Comparison of ENCODE assay signal across 8 cellular contexts in the genomic region with DNA sequence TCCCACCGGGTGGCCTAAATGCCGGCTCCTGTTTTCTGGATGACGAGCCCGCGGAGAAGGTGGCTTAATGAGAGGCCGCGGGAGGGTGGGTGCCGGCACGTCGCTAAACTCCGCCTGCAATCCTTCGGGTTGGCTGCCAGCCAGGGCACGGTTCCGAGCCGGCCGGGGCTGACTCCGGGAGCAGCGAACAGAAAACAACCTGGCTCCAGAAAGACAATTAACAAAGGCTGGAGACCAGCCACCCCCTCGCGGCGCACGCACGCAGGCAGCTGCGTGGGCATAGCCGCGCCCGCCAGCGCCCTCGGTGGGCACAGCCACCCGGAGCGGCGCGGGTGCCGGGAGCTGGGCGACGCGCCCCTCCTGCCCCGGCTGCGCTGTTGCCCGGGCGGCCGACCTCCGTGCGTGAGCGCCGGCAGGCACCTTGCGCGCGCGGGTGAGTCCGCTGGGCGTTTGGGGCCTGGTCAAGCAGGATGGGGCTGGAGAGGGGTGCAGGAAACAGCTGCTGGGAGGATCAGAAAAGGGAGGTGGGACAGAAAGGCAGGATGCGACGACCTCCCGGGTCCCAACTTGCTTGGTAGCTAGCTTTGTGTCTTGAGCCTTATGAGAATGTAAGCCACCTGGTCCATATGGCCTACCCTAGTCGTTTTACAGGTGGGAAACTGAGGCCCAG. TPM values are rescaled to one million over a fixed set of nuclear protein-coding genes. Genes with fewer than 3 reads are reported as not detected.
DNase-seq lines count a peak whose midpoint lies in the region; ATAC-seq and TF ChIP-seq lines count a peak whose summit lies in the region.

A gene with protein sequence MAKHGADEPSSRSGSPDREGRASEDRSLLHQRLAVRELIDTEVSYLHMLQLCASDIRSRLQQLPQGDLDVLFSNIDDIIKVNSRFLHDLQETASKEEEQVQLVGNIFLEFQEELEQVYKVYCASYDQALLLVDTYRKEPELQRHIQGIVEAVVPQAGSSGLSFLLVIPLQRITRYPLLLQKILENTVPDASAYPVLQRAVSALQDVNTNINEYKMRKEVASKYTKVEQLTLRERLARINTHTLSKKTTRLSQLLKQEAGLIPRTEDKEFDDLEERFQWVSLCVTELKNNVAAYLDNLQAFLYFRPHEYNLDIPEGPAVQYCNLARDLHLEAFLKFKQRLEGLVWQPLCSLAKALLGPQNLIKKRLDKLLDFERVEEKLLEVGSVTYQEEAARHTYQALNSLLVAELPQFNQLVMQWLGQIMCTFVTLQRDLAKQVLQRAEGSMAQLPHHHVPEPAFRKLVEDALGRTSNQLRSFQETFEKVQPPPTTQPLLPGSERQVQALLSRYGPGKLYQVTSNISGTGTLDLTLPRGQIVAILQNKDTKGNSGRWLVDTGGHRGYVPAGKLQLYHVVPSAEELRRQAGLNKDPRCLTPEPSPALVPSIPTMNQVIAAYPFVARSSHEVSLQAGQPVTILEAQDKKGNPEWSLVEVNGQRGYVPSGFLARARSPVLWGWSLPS (plus strand): TSS at position 307 of the 670 bp plus-strand sequence. CDS start 16,272 bp downstream, outside the sequence.

- peak within 1 kb of the TSS; percentile 35 for H3K4me3 ChIP-seq in CD8-positive, alpha-beta T cell (ENCODE audit: low read depth, low read length)
- H3K4me3 ChIP-seq in WERI-Rb-1 (ENCODE audit: low read depth, low read length) (peak within 1 kb of the TSS; percentile 54), kidney epithelial cell (ENCODE audit: low read depth, low read length) (peak within 1 kb of the TSS; percentile 41), smooth muscle cell (peak within 1 kb of the TSS; percentile 64)

- H3K27me3 ChIP-seq in CD8-positive, alpha-beta T cell (ENCODE audit: insufficient read depth, low read length), result no peaks in the 10 kb centered on the region
- no peaks in the 10 kb centered on the region for H3K27me3 ChIP-seq in WERI-Rb-1 (ENCODE audit: insufficient read depth, low read depth, severe bottlenecking)
- H3K27me3 ChIP-seq in kidney epithelial cell (ENCODE audit: control insufficient read depth, insufficient read depth, low read length), result no peaks in the 10 kb centered on the region
- H3K27me3 ChIP-seq in smooth muscle cell (ENCODE audit: low read depth), result peaks cover 14% of the 10 kb centered on the region

- H3K9me3 ChIP-seq in CD8-positive, alpha-beta T cell (ENCODE audit: low read length), result no peaks in the 10 kb centered on the region
- H3K9me3 ChIP-seq in WERI-Rb-1 (ENCODE audit: severe bottlenecking), result no peaks in the 10 kb centered on the region
- H3K9me3 ChIP-seq in smooth muscle cell (replicated peaks; ENCODE audit: low read depth), result no peaks in the 10 kb centered on the region

- H3K4me2 ChIP-seq in smooth muscle cell, result peak within 1 kb of the TSS; percentile 95

- peak; percentile 10 to 70 (median 40) for DNase-seq in CD8-positive, alpha-beta T cell
- peak; percentile 83 for DNase-seq in LoVo (ENCODE audit: low spot score)
- DNase-seq in WERI-Rb-1, result peak; percentile 64
- DNase-seq in cerebellum (ENCODE audit: low spot score), result peak; percentile 84
- no peak for DNase-seq in kidney epithelial cell (ENCODE audit: low read depth)
- DNase-seq in smooth muscle cell (lab: John Stamatoyannopoulos, UW; ENCODE audit: unreplicated experiment), result peak; percentile 15
- no peak for DNase-seq in DMS153 treated with DMSO at 0.1 percent for 48 hours (lab: John Stamatoyannopoulos, UW; ENCODE audit: unreplicated experiment)
- no peak for DNase-seq in hepatic stellate cell (ENCODE audit: low spot score)

- WGBS in smooth muscle cell (ENCODE audit: low lambda C conversion rate), result 1% methylated on average over 56 of the region's 56 CpGs

- intact Hi-C loops in CD8-positive, alpha-beta T cell (cut with DNase I, micrococcal nuclease), result no loop called here

- peaks cover 15% of the 10 kb centered on the region for H3K4me1 Mint-ChIP-seq in CD8-positive, alpha-beta T cell (ENCODE audit: low read depth)

- peak within 1 kb of the TSS; percentile 90 for H2AFZ ChIP-seq in smooth muscle cell (ENCODE audit: low read depth)

- no peaks in the 10 kb centered on the region for H3K9me3 Mint-ChIP-seq in CD8-positive, alpha-beta T cell

- H3K27ac Mint-ChIP-seq in CD8-positive, alpha-beta T cell, result no peak within 1 kb of the TSS

- CTCF ChIA-PET in CD8-positive, alpha-beta T cell (lab: Charles Lee), result interaction anchor here (2.7 to 3.0 kb wide), 2 partner anchors 18 to 140 kb away, joined by 7 to 10 read pairs; no protein-coding TSS in a partner anchor

- ATAC-seq in CD8-positive, alpha-beta T cell, result peak; percentile 89

- peaks cover 9% of the 10 kb centered on the region for H3K27me3 Mint-ChIP-seq in CD8-positive, alpha-beta T cell (ENCODE audit: low read depth)

- no peaks in the 10 kb centered on the region for H3K79me2 ChIP-seq in smooth muscle cell (ENCODE audit: low read depth)

- no peaks in the 10 kb centered on the region for H3F3A ChIP-seq in smooth muscle cell (ENCODE audit: low read depth)

- H3K36me3 ChIP-seq in CD8-positive, alpha-beta T cell (ENCODE audit: insufficient read depth, low read length), result no peaks in the 10 kb centered on the region
- H3K36me3 ChIP-seq in WERI-Rb-1 (no peaks in the 10 kb centered on the region), kidney epithelial cell (ENCODE audit: control insufficient read depth, insufficient read depth, low read length) (no peaks in the 10 kb centered on the region), smooth muscle cell (ENCODE audit: low read depth) (no peaks in the 10 kb centered on the region)

- peak within 1 kb of the TSS; percentile 33 for H3K9ac ChIP-seq in smooth muscle cell (ENCODE audit: low read depth)

- H3K4me1 ChIP-seq in CD8-positive, alpha-beta T cell (ENCODE audit: insufficient read depth, low read length), result peaks cover 14% of the 10 kb centered on the region
- H3K4me1 ChIP-seq in smooth muscle cell (ENCODE audit: low read depth), result peaks cover 11% of the 10 kb centered on the region

- no peaks in the 10 kb centered on the region for H4K20me1 ChIP-seq in smooth muscle cell (ENCODE audit: low read depth)

- TF ChIP-seq CTCF in CD8-positive, alpha-beta T cell (IDR thresholded peaks at IDR 0.05), result no peak
- no peak for TF ChIP-seq CTCF in WERI-Rb-1 (IDR thresholded peaks at IDR 0.05; ENCODE audit: low read depth, low read length)
- TF ChIP-seq CTCF in kidney epithelial cell (IDR thresholded peaks at IDR 0.05; ENCODE audit: insufficient read depth, low read length, poor library complexity, severe bottlenecking), result no peak
- no peak for TF ChIP-seq CTCF in smooth muscle cell (IDR thresholded peaks at IDR 0.05; ENCODE audit: borderline replicate concordance, insufficient read depth, poor library complexity, severe bottlenecking)

- H3K27ac ChIP-seq in CD8-positive, alpha-beta T cell (ENCODE audit: low read depth, low read length), result no peak within 1 kb of the TSS
- no peak within 1 kb of the TSS for H3K27ac ChIP-seq in WERI-Rb-1
- no peak within 1 kb of the TSS for H3K27ac ChIP-seq in smooth muscle cell (ENCODE audit: low read depth)

- H3K4me3 Mint-ChIP-seq in CD8-positive, alpha-beta T cell, result peak within 1 kb of the TSS; percentile 81

- POLR2A ChIA-PET in CD8-positive, alpha-beta T cell (lab: Charles Lee), result interaction anchor here (0.9 kb wide), 1 partner anchor 31 kb away, joined by 3 read pairs; no protein-coding TSS in a partner anchor

- H3K36me3 Mint-ChIP-seq in CD8-positive, alpha-beta T cell, result no peaks in the 10 kb centered on the region

RNA-seq across cellular contexts. Expression of the gene that starts here (rescaled TPM):
- total RNA-seq in CD8-positive, alpha-beta T cell, result not detected
- total RNA-seq in cerebellum (4.6 TPM), kidney epithelial cell (4.1 and 5.5 TPM in 2 replicates), smooth muscle cell (1.4 and 2.3 TPM in 2 replicates)
- 0.70 and 2.0 TPM in 2 replicates for polyA plus RNA-seq in smooth muscle cell

Comparison
In these comparisons a context has a peak if more than half of its experiments do, and no peak if none do; other contexts are left out.
1. Peak in DNase-seq, ATAC-seq and H3K4me3 ChIP-seq in CD8-positive, alpha-beta T cell; RNA of the gene not detected or under 1 TPM.
2. DNase-seq: peak in LoVo (single experiment), WERI-Rb-1 (single experiment), cerebellum (single experiment) and smooth muscle cell (single experiment); none in kidney epithelial cell (single experiment), DMS153 treated with DMSO at 0.1 percent for 48 hours (single experiment) and hepatic stellate cell (single experiment).
3. Peak in every context shown above with its lines, with median percentiles within 50 percentile points of each other: H3K4me3 ChIP-seq.